ENCODE assay signal across 7 cellular contexts in genomic region chr1:240888039-240888786, GRCh38.
A peak's percentile ranks its signal among the peaks of the same experiment; 100 is the strongest.
DNase-seq lines count a peak whose midpoint lies in the region; ATAC-seq and TF ChIP-seq lines count a peak whose summit lies in the region.

No MANE protein-coding gene starts in this region.

- H3K36me3 ChIP-seq in upper lobe of right lung, result no peaks in the 10 kb centered on the region

- H3K27me3 ChIP-seq in upper lobe of right lung, result no peaks in the 10 kb centered on the region

- in situ Hi-C loops in SK-MEL-5 (cut with HindIII; ENCODE audit: low pct_unique_long_range_greater_than_20kb, low sequenced_read_pairs), result no loop called here

- peak; percentile 55 for TF ChIP-seq CTCF in upper lobe of right lung (IDR thresholded peaks at IDR 0.05)

- no peaks in the 10 kb centered on the region for H3K4me1 ChIP-seq in upper lobe of right lung

- no peaks in the 10 kb centered on the region for H3K9me3 ChIP-seq in upper lobe of right lung

- H3K4me3 ChIP-seq in upper lobe of right lung, result no peak overlapping the region

- H3K27ac ChIP-seq in upper lobe of right lung, result no peak overlapping the region

- DNase-seq in ELF-1 (ENCODE audit: low read depth, low spot score) (peak; percentile 75), HuH-7.5 (ENCODE audit: low spot score) (peak; percentile 14), SK-MEL-5 (ENCODE audit: low read depth, low spot score) (peak; percentile 45), hepatic stellate cell (ENCODE audit: low spot score) (peak; percentile 17), upper lobe of right lung (no peak), GDM1 (lab: John Stamatoyannopoulos, UW) (no peak)

- ATAC-seq in GM19455 (IDR thresholded peaks at IDR 0.05; ENCODE audit: unreplicated experiment) (peak; percentile 59), upper lobe of right lung (peak; percentile 72)

- intact Hi-C loops in upper lobe of right lung (cut with DNase I), result no loop called here

Comparison
In these comparisons a context has a peak if more than half of its experiments do, and no peak if none do; other contexts are left out.
1. DNase-seq: peak in ELF-1 (single experiment), HuH-7.5 (single experiment), SK-MEL-5 (single experiment) and hepatic stellate cell (single experiment); none in upper lobe of right lung (single experiment) and GDM1 (single experiment).